ENCODE assay signal across 1 cellular context in the genomic region with DNA sequence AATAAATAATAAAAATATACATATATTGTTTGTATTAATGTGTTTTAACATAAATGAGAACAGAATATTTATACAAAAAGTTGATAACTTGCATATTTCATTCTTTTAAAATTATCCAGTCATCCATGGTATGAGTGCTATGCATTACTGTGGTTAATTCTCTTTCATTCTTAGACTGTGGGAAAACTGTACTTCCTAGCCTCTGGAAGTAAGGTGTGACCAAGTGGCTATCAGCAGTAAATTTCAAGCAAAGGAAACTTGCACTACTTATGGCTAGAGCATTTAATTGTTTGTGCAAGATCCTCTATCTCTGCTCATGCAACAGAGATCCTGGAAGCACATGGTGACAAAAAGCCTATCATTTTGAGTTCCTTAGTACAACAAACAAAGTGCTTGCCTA.
TF ChIP-seq lines count a peak whose summit lies in the region.

No MANE protein-coding gene starts in this region.

TF ChIP-seq in SK-N-SH, 30 proteins besides CTCF, POLR2A, EP300 and RAD21 (continued from another document):
- TF ChIP-seq RXRA (IDR thresholded peaks at IDR 0.05; ENCODE audit: borderline replicate concordance, low read depth): no peak
- TF ChIP-seq, protein P1, sequence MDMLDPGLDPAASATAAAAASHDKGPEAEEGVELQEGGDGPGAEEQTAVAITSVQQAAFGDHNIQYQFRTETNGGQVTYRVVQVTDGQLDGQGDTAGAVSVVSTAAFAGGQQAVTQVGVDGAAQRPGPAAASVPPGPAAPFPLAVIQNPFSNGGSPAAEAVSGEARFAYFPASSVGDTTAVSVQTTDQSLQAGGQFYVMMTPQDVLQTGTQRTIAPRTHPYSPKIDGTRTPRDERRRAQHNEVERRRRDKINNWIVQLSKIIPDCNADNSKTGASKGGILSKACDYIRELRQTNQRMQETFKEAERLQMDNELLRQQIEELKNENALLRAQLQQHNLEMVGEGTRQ (IDR thresholded peaks at IDR 0.05; ENCODE audit: borderline replicate concordance, low read depth, low read length): no peak
- no peak for TF ChIP-seq CHD2 (IDR thresholded peaks at IDR 0.05; ENCODE audit: low read length, partially characterized antibody)
- no peak for TF ChIP-seq YY1 (IDR thresholded peaks at IDR 0.05; ENCODE audit: low read depth)
- TF ChIP-seq GATA2 (CRISPR knock-in tag; IDR thresholded peaks at IDR 0.05): no peak
- TF ChIP-seq, protein P2, sequence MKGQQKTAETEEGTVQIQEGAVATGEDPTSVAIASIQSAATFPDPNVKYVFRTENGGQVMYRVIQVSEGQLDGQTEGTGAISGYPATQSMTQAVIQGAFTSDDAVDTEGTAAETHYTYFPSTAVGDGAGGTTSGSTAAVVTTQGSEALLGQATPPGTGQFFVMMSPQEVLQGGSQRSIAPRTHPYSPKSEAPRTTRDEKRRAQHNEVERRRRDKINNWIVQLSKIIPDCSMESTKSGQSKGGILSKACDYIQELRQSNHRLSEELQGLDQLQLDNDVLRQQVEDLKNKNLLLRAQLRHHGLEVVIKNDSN (IDR thresholded peaks at IDR 0.05; ENCODE audit: borderline replicate concordance, low read depth): no peak
